ENCODE assay signal across 8 cellular contexts in the genomic region with DNA sequence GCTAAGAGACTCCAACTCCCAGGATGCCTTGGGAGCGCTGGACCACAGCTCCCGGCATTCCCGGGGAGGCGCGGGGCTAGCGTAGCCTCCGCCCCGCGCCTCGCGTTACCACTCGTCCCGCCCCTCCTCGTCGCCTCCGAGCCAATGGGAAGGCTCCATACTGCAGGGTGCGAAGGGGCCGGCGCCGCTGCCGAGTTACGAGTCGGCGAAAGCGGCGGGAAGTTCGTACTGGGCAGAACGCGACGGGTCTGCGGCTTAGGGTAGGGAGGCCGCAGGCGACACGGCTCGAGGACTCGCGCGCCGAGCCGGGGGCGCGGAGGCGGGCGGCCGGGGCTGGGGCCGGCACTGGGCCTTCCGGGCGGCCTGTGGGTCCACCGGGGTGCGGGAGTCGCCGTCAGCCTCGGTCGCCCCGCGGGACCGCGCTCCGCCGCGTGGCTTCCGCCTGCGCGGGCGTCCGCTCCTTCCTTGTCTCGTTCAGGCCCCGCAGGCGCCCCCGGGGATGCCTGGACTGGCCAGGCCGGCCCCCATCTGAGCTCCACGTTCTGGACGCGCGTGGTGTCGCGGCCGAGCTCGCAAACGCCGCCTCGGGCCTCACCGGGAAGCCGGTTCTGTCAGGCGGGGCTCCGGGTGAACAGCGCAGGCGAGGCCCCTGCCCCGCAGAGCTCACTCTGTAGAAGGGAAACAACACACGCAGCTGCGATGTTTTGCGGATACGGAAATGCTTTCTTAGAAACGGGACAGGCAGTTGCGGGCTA. TPM values are rescaled to one million over a fixed set of nuclear protein-coding genes. Genes with fewer than 3 reads are reported as not detected.
DNase-seq lines count a peak whose midpoint lies in the region; ATAC-seq lines count a peak whose summit lies in the region.

A gene with protein sequence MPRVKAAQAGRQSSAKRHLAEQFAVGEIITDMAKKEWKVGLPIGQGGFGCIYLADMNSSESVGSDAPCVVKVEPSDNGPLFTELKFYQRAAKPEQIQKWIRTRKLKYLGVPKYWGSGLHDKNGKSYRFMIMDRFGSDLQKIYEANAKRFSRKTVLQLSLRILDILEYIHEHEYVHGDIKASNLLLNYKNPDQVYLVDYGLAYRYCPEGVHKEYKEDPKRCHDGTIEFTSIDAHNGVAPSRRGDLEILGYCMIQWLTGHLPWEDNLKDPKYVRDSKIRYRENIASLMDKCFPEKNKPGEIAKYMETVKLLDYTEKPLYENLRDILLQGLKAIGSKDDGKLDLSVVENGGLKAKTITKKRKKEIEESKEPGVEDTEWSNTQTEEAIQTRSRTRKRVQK (plus strand): TSS at position 195 of the 755 bp plus-strand sequence. CDS start 36,090 bp downstream, outside the sequence.

- H3K36me3 ChIP-seq in SK-N-MC (ENCODE audit: insufficient read depth, low read length) = no peaks in the 10 kb centered on the region

- peak within 1 kb of the TSS; percentile 95 for H3K9ac ChIP-seq in SK-N-MC (ENCODE audit: insufficient read length)

- H3K27me3 Mint-ChIP-seq in activated naive CD4-positive, alpha-beta T cell treated with anti-CD3 and anti-CD28 coated beads for 36 hours (ENCODE audit: low read depth) = no peaks in the 10 kb centered on the region

- peak within 1 kb of the TSS; percentile 92 for H3K4me3 Mint-ChIP-seq in activated naive CD4-positive, alpha-beta T cell treated with anti-CD3 and anti-CD28 coated beads for 36 hours

- peak within 1 kb of the TSS; percentile 84 for H3K27ac Mint-ChIP-seq in activated naive CD4-positive, alpha-beta T cell treated with anti-CD3 and anti-CD28 coated beads for 36 hours

- H3K4me1 Mint-ChIP-seq in activated naive CD4-positive, alpha-beta T cell treated with anti-CD3 and anti-CD28 coated beads for 36 hours (ENCODE audit: low read depth) = peaks cover 23% of the 10 kb centered on the region

- DNase-seq in NCI-H1048 (lab: John Stamatoyannopoulos, UW) = peak; percentile 95
- peak; percentile 62 for DNase-seq in SK-N-MC (ENCODE audit: low read depth, low spot score)
- peak; percentile 96 for DNase-seq in activated naive CD4-positive, alpha-beta T cell treated with anti-CD3 and anti-CD28 coated beads for 36 hours
- DNase-seq in germinal center (ENCODE audit: low spot score) = peak; percentile 93
- peak; percentile 78 for DNase-seq in non-pigmented ciliary epithelial cell (ENCODE audit: low read depth)
- DNase-seq in substantia nigra (lab: John Stamatoyannopoulos, UW) = peak; percentile 60 to 98 (median 94)

- H3K9me3 Mint-ChIP-seq in activated naive CD4-positive, alpha-beta T cell treated with anti-CD3 and anti-CD28 coated beads for 36 hours = no peaks in the 10 kb centered on the region

- H3K9me3 ChIP-seq in SK-N-MC (ENCODE audit: low read depth, low read length) = no peaks in the 10 kb centered on the region

- H3K36me3 Mint-ChIP-seq in activated naive CD4-positive, alpha-beta T cell treated with anti-CD3 and anti-CD28 coated beads for 36 hours (ENCODE audit: low read depth) = peaks cover 4% of the 10 kb centered on the region

- intact Hi-C loops in activated naive CD4-positive, alpha-beta T cell treated with anti-CD3 and anti-CD28 coated beads for 36 hours (cut with micrococcal nuclease) = loop anchor here (1.0 to 5.0 kb wide), 5 partner anchors 55 to 1275 kb away; a partner anchor contains a TSS

- H3K4me3 ChIP-seq in GM08714 (ENCODE audit: low read length) (peak within 1 kb of the TSS; percentile 80), SK-N-MC (peak within 1 kb of the TSS; percentile 95)

- peak; percentile 98 for ATAC-seq in HG02588 (IDR thresholded peaks at IDR 0.05; ENCODE audit: unreplicated experiment)

- CTCF ChIA-PET in activated naive CD4-positive, alpha-beta T cell treated with anti-CD3 and anti-CD28 coated beads for 36 hours (lab: Charles Lee) = interaction anchor here (0.6 to 3.1 kb wide), 3 partner anchors 8 to 65 kb away, joined by 3 to 15 read pairs (median 3); no protein-coding TSS in a partner anchor

- H3K27ac ChIP-seq in SK-N-MC (peak within 1 kb of the TSS; percentile 63; the same call in 1 of the 2 replicates), substantia nigra (ENCODE audit: low read depth, low read length, poor library complexity, severe bottlenecking) (no peak within 1 kb of the TSS)

RNA-seq across cellular contexts. Expression of the gene that starts here (rescaled TPM):
- 10 to 100 TPM; 64.9 to 74.3 TPM for total RNA-seq in activated naive CD4-positive, alpha-beta T cell treated with anti-CD3 and anti-CD28 coated beads for 36 hours
